Comparison of ENCODE assay signal across 32 cellular contexts in the genomic region with DNA sequence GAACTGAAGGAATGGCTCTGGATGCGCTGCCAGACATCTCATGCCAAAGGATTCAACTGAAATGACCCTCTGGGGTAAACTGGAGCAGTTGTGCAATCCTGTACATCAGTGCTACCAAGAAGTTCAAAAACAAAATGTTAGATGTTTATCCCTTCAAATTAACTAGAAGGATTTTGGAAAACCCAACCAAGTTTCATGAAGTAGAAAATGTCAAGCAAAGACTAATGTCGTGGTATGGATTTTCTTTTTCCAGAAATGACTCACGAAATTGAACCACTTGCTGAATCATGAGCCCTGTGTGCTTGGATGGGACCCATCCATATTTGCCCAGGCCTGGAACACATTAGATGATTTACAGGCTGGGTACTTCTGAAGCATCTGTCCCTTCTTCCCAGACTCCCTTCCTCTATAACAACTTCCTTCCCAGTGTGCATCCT.
A peak's percentile ranks its signal among the peaks of the same experiment; 100 is the strongest.
DNase-seq lines count a peak whose midpoint lies in the region; ATAC-seq, FAIRE-seq and TF ChIP-seq lines count a peak whose summit lies in the region.
"Had no signal": no experiment of that assay in that cellular context is flagged by ENCODE, and none has a peak within 500 bp of the region (broad histone marks: within the 10 kb centered on the region; RNA-seq: fewer than 3 reads in every experiment).

No MANE protein-coding gene starts in this region.

- H3K36me3 ChIP-seq in bronchial epithelial cell (ENCODE audit: control insufficient read depth, insufficient read depth, low read length) (no peaks in the 10 kb centered on the region), psoas muscle (ENCODE audit: insufficient read depth in 1 of 2, low read depth in 1 of 2) (no peaks in the 10 kb centered on the region)
- H3K36me3 ChIP-seq: neutrophil, prostate gland, uterus had no signal

- WGBS in psoas muscle, 3 donors, result 22 to 27% (median 24%) methylated on average over 3 of the region's 3 CpGs

- H3K9me3 ChIP-seq in psoas muscle, result peaks cover 9% of the 10 kb centered on the region
- H3K9me3 ChIP-seq: neutrophil, prostate gland had no signal

- TF ChIP-seq CTCF in bronchial epithelial cell (IDR thresholded peaks at IDR 0.05; ENCODE audit: insufficient read depth, low read length, severe bottlenecking) (no peak), psoas muscle (IDR thresholded peaks at IDR 0.05) (no peak)

- ATAC-seq in psoas muscle (peak; percentile 53 to 94 (median 76)), GM21390 (IDR thresholded peaks at IDR 0.05; ENCODE audit: unreplicated experiment) (no peak), GM21515 (IDR thresholded peaks at IDR 0.05; ENCODE audit: unreplicated experiment) (no peak), HG03442 (IDR thresholded peaks at IDR 0.05; ENCODE audit: unreplicated experiment) (no peak)
- ATAC-seq: CD8-positive, alpha-beta T cell; effector memory CD8-positive, alpha-beta T cell; esophagus mucosa; left ventricle myocardium superior had no signal

- H3K4me1 ChIP-seq in psoas muscle, result no peaks in the 10 kb centered on the region
- H3K4me1 ChIP-seq: prostate gland, uterus had no signal

- H3K4me3 ChIP-seq in bronchial epithelial cell (ENCODE audit: low read depth, low read length) (no peak overlapping the region), psoas muscle (no peak overlapping the region)
- H3K4me3 ChIP-seq: coronary artery, prostate gland, uterus had no signal

- H3K27me3 ChIP-seq in bronchial epithelial cell (ENCODE audit: control insufficient read depth, insufficient read depth, low read length), result no peaks in the 10 kb centered on the region
- H3K27me3 ChIP-seq in psoas muscle (ENCODE audit: insufficient read depth in 3 of 3, low read length in 2 of 3), result no peaks in the 10 kb centered on the region
- H3K27me3 ChIP-seq: neutrophil, uterus had no signal

- intact Hi-C loops in psoas muscle (cut with DNase I), result loop anchor here in 1 of 2 donors (10.0 kb wide), 1 partner anchor 311 kb away; no protein-coding TSS in a partner anchor

- DNase-seq in AG20443 (ENCODE audit: low spot score) (peak; percentile 56), HS-5 (ENCODE audit: low read depth) (peak; percentile 8), bronchial epithelial cell (ENCODE audit: low read depth) (peak; percentile 30), psoas muscle (no peak), OCI-M1 (lab: John Stamatoyannopoulos, UW) (no peak)
- DNase-seq: activated CD4-positive, alpha-beta T cell treated with anti-CD3 and anti-CD28 coated beads, Interleukin-2, amount 50 U/mL, for 4 hours; activated naive CD4-positive, alpha-beta T cell treated with Interleukin-2 at 50 U/mL for 16 hours; amniotic stem cell; CD8-positive, alpha-beta T cell; effector memory CD8-positive, alpha-beta T cell; GDM1; islet precursor cell; Karpas-422; left ventricle myocardium superior; naive B cell; NCI-H1092; NCI-H1694 treated with DMSO at 0.1 percent for 48 hours; NCI-H748 treated with DMSO at 0.1 percent for 48 hours; RPMI8226; stimulated activated CD4-positive, alpha-beta T cell treated with anti-CD3 and anti-CD28 coated beads, Interleukin-15, amount 100 ng/mL, for 24 hours; stimulated activated naive CD4-positive, alpha-beta T cell treated with Interleukin-2 at 50 U/mL for 16 hours; T-helper 1 cell; uterus had no signal

- H3K27ac ChIP-seq in psoas muscle, result no peak overlapping the region
- H3K27ac ChIP-seq: coronary artery, HL-60, neutrophil, prostate gland, uterus had no signal

- FAIRE-seq in bronchial epithelial cell (lab: Jason Lieb, UNC), result no peak
- FAIRE-seq: GM18507 had no signal

Comparison
In these comparisons a context has a peak if more than half of its experiments do, and no peak if none do; other contexts are left out.
1. DNase-seq: peak in AG20443 (single experiment), HS-5 (single experiment) and bronchial epithelial cell (single experiment); none in psoas muscle (0 of 2) and OCI-M1 (single experiment).
2. ATAC-seq: peak in psoas muscle (4 of 4); none in GM21390 (single experiment), GM21515 (single experiment) and HG03442 (single experiment).